15 cellular contexts compared by ENCODE assay signal in the genomic region with DNA sequence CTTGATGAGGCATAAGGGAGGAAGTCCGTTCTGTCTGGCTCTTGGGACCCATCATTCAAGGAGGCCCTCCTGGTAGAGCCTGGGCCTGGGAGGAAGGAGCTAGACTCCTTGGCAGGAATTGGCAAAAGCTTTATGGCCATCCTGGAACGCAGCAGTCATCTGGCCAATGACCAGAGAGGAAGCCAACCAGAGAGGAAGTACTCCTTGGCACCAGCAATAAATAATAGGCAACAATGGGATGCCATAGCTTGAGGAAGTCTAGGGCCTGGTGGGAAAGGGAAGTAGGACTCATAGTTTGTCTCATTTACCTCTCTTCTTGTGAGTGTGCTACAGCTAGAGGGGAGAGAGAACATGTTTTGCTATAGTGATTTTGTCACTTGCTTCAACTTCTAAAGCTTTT. TPM values are rescaled to one million over a fixed set of nuclear protein-coding genes. Genes with fewer than 3 reads are reported as not detected.
DNase-seq lines count a peak whose midpoint lies in the region; ATAC-seq and TF ChIP-seq lines count a peak whose summit lies in the region.
"Had no signal": no experiment of that assay in that cellular context is flagged by ENCODE, and none has a peak within 500 bp of the region (broad histone marks: within the 10 kb centered on the region; RNA-seq: fewer than 3 reads in every experiment).

No MANE protein-coding gene starts in this region.

- H3K4me3 Mint-ChIP-seq in HFFc6, result no peak overlapping the region
- no peak overlapping the region for H3K4me3 Mint-ChIP-seq in activated T-helper 1 cell treated with anti-CD3 and anti-CD28 coated beads, Interleukin-12 subunit alpha, Interleukin-12 subunit beta, Interleukin-2, Interleukin-4 antibody, amounts not matched to agents 30 ng/mL and 10 ng/mL and 1 ng/mL, durations not matched to agents 14 hours and 24 hours and 36 hours
- H3K4me3 Mint-ChIP-seq: brain had no signal

- H3K27me3 Mint-ChIP-seq in HFFc6 (ENCODE audit: insufficient read depth), result no peaks in the 10 kb centered on the region
- no peaks in the 10 kb centered on the region for H3K27me3 Mint-ChIP-seq in activated T-helper 1 cell treated with anti-CD3 and anti-CD28 coated beads, Interleukin-12 subunit alpha, Interleukin-12 subunit beta, Interleukin-2, Interleukin-4 antibody, amounts not matched to agents 30 ng/mL and 10 ng/mL and 1 ng/mL, durations not matched to agents 14 hours and 24 hours and 36 hours (ENCODE audit: insufficient read depth)
- H3K27me3 Mint-ChIP-seq: brain had no signal

- intact Hi-C loops in activated T-helper 1 cell treated with anti-CD3 and anti-CD28 coated beads, Interleukin-12 subunit alpha, Interleukin-12 subunit beta, Interleukin-2, Interleukin-4 antibody, amounts not matched to agents 30 ng/mL and 10 ng/mL and 1 ng/mL, durations not matched to agents 14 hours and 24 hours and 36 hours (cut with micrococcal nuclease), result no loop called here
- intact Hi-C loops in lower lobe of right lung (cut with DNase I), result no loop called here

- no peak overlapping the region for H3K9ac ChIP-seq in BLaER1 treated with 17β-estradiol and CSF1 and Interleukin-3, amounts not matched to agents 10 nM and 100 nM

- peaks cover 55 to 100% (median 82%) of the 10 kb centered on the region in 11 experiments for H4K20me1 ChIP-seq in BLaER1 treated with 17β-estradiol and CSF1 and Interleukin-3, amounts not matched to agents 10 nM and 100 nM

- H3K36me3 ChIP-seq in BLaER1 treated with 17β-estradiol and CSF1 and Interleukin-3, amounts not matched to agents 10 nM and 100 nM, result peaks cover 41 to 83% (median 71%) of the 10 kb centered on the region in 11 experiments
- peaks cover 42% of the 10 kb centered on the region for H3K36me3 ChIP-seq in lower lobe of right lung

- H3K36me3 Mint-ChIP-seq in HFFc6 (ENCODE audit: low read depth), result peaks cover 19% of the 10 kb centered on the region
- H3K36me3 Mint-ChIP-seq in activated T-helper 1 cell treated with anti-CD3 and anti-CD28 coated beads, Interleukin-12 subunit alpha, Interleukin-12 subunit beta, Interleukin-2, Interleukin-4 antibody, amounts not matched to agents 30 ng/mL and 10 ng/mL and 1 ng/mL, durations not matched to agents 14 hours and 24 hours and 36 hours (ENCODE audit: low read depth), result peaks cover 55% of the 10 kb centered on the region

- H3K4me3 ChIP-seq in BLaER1 treated with 17β-estradiol and CSF1 and Interleukin-3, amounts not matched to agents 10 nM and 100 nM, result no peak overlapping the region
- no peak overlapping the region for H3K4me3 ChIP-seq in lower lobe of right lung
- H3K4me3 ChIP-seq: SJSA1, vagina had no signal

- peaks cover 0 to 11% (median 5%) of the 10 kb centered on the region in 11 experiments; a peak in 5 of 22 replicates for H3K9me3 ChIP-seq in BLaER1 treated with 17β-estradiol and CSF1 and Interleukin-3, amounts not matched to agents 10 nM and 100 nM (replicated peaks in 1 of 11)
- H3K9me3 ChIP-seq in lower lobe of right lung, result no peaks in the 10 kb centered on the region
- H3K9me3 ChIP-seq: SJSA1, vagina had no signal

- peaks cover 77% of the 10 kb centered on the region for H3K4me1 Mint-ChIP-seq in HFFc6 (ENCODE audit: low read depth)
- peaks cover 93% of the 10 kb centered on the region for H3K4me1 Mint-ChIP-seq in activated T-helper 1 cell treated with anti-CD3 and anti-CD28 coated beads, Interleukin-12 subunit alpha, Interleukin-12 subunit beta, Interleukin-2, Interleukin-4 antibody, amounts not matched to agents 30 ng/mL and 10 ng/mL and 1 ng/mL, durations not matched to agents 14 hours and 24 hours and 36 hours (ENCODE audit: low read depth)
- H3K4me1 Mint-ChIP-seq: brain had no signal

- TF ChIP-seq CTCF in HFFc6 (IDR thresholded peaks at IDR 0.05) (no peak), lower lobe of right lung (IDR thresholded peaks at IDR 0.05) (no peak)

- no peaks in the 10 kb centered on the region for H3K9me3 Mint-ChIP-seq in HFFc6
- no peaks in the 10 kb centered on the region for H3K9me3 Mint-ChIP-seq in activated T-helper 1 cell treated with anti-CD3 and anti-CD28 coated beads, Interleukin-12 subunit alpha, Interleukin-12 subunit beta, Interleukin-2, Interleukin-4 antibody, amounts not matched to agents 30 ng/mL and 10 ng/mL and 1 ng/mL, durations not matched to agents 14 hours and 24 hours and 36 hours

- no peak for DNase-seq in HFFc6
- no peak for DNase-seq in activated T-helper 1 cell treated with anti-CD3 and anti-CD28 coated beads, Interleukin-12 subunit alpha, Interleukin-12 subunit beta, Interleukin-2, Interleukin-4 antibody, amounts not matched to agents 30 ng/mL and 10 ng/mL and 1 ng/mL, durations not matched to agents 14 hours and 24 hours and 36 hours (ENCODE audit: low spot score)
- DNase-seq in lower lobe of right lung, result no peak
- no peak for DNase-seq in effector CD4-positive, alpha-beta T cell
- no peak for DNase-seq in mucosa of gallbladder (ENCODE audit: low spot score)
- DNase-seq: activated CD4-positive, alpha-beta T cell treated with anti-CD3 and anti-CD28 coated beads, Interleukin-2, amount 50 U/mL, for 4 hours; NCI-H1092; NCI-H524 had no signal

- peak overlapping the region in 9 of 11 experiments; percentile 6 to 72 (median 53); a peak in 13 of 22 replicates for H3K4me2 ChIP-seq in BLaER1 treated with 17β-estradiol and CSF1 and Interleukin-3, amounts not matched to agents 10 nM and 100 nM

- H3K27ac ChIP-seq in BLaER1 treated with 17β-estradiol and CSF1 and Interleukin-3, amounts not matched to agents 10 nM and 100 nM, result peak overlapping the region in 3 of 11 experiments; percentile 19 to 44 (median 25); a peak in 6 of 22 replicates
- H3K27ac ChIP-seq in lower lobe of right lung, result no peak overlapping the region
- H3K27ac ChIP-seq: epithelial cell of prostate, SJSA1, vagina had no signal

- ATAC-seq in lower lobe of right lung (peak; percentile 46 to 48), HG03108 (IDR thresholded peaks at IDR 0.05; ENCODE audit: unreplicated experiment) (no peak), GM21528 (IDR thresholded peaks at IDR 0.05; ENCODE audit: low FRiP score, unreplicated experiment) (no peak)

- peaks cover 43 to 97% (median 58%) of the 10 kb centered on the region in 10 experiments for H3K4me1 ChIP-seq in BLaER1 treated with 17β-estradiol and CSF1 and Interleukin-3, amounts not matched to agents 10 nM and 100 nM
- peaks cover 36% of the 10 kb centered on the region for H3K4me1 ChIP-seq in lower lobe of right lung
- H3K4me1 ChIP-seq: vagina had no signal

- H3K27ac Mint-ChIP-seq in HFFc6, result 0 out of 2 replicates have a peak overlapping the region, but pooled peaks have one; percentile 44
- H3K27ac Mint-ChIP-seq in activated T-helper 1 cell treated with anti-CD3 and anti-CD28 coated beads, Interleukin-12 subunit alpha, Interleukin-12 subunit beta, Interleukin-2, Interleukin-4 antibody, amounts not matched to agents 30 ng/mL and 10 ng/mL and 1 ng/mL, durations not matched to agents 14 hours and 24 hours and 36 hours, result peak overlapping the region; percentile 74
- H3K27ac Mint-ChIP-seq: brain had no signal

- peaks cover 12 to 61% (median 45%) of the 10 kb centered on the region in 11 experiments; a peak in 19 of 22 replicates for H3K27me3 ChIP-seq in BLaER1 treated with 17β-estradiol and CSF1 and Interleukin-3, amounts not matched to agents 10 nM and 100 nM
- no peaks in the 10 kb centered on the region for H3K27me3 ChIP-seq in lower lobe of right lung (ENCODE audit: low read depth)
- H3K27me3 ChIP-seq: SJSA1, vagina had no signal

RNA-seq across cellular contexts. Expression of a gene that starts 53.1 kb away (rescaled TPM):
- total RNA-seq in HFFc6 (2021; fragmentation: NEBNext Ultra II Directional; extraction: Animal tissue kit (Norgen Biotek cat#: 25700)), result 100 to 1,000 TPM; 410 to 540 (median 485) TPM
- 479 and 484 TPM in 2 replicates for total RNA-seq in activated T-helper 1 cell treated with anti-CD3 and anti-CD28 coated beads, Interleukin-12 subunit alpha, Interleukin-12 subunit beta, Interleukin-2, Interleukin-4 antibody, amounts not matched to agents 30 ng/mL and 10 ng/mL and 1 ng/mL, durations not matched to agents 14 hours and 24 hours and 36 hours
- total RNA-seq in lower lobe of right lung (419 TPM), mucosa of gallbladder (138 TPM)

Comparison
In these comparisons a context has a peak if more than half of its experiments do, and no peak if none do; other contexts are left out.
1. ATAC-seq: peak in lower lobe of right lung (2 of 2); none in HG03108 (single experiment) and GM21528 (single experiment).